Comparison of ENCODE assay signal across 10 cellular contexts in the genomic region with DNA sequence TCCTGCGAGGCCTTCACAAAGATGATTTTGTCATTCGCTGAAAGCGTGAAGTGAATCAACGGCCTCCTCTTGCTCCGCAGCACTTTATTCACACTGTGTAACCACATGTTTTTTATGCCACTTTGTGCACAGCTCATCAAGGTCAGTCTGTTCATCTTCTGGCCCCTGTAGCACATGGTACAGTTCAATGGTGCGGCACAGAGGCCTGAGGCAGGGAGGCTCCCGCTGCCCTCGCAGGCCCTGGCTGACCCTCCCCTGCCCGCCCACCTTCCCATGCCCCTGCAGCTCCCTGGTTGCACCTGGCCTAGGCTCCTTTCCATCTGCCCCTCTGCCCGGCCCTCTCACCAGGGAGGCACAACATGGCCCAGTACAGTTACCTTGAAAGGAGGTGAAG.
DNase-seq lines count a peak whose midpoint lies in the region; ATAC-seq and TF ChIP-seq lines count a peak whose summit lies in the region.
"Had no signal": no experiment of that assay in that cellular context is flagged by ENCODE, and none has a peak within 500 bp of the region (broad histone marks: within the 10 kb centered on the region; RNA-seq: fewer than 3 reads in every experiment).

No MANE protein-coding gene starts in this region.

- CTCF ChIA-PET in activated naive CD4-positive, alpha-beta T cell treated with anti-CD3 and anti-CD28 coated beads for 36 hours (lab: Charles Lee): interaction anchor here (1.0 to 1.8 kb wide), 3 partner anchors 10 to 109 kb away, joined by 3 to 7 read pairs (median 6); no protein-coding TSS in a partner anchor

- no peak overlapping the region for H3K4me3 Mint-ChIP-seq in activated naive CD4-positive, alpha-beta T cell treated with anti-CD3 and anti-CD28 coated beads for 36 hours
- H3K4me3 Mint-ChIP-seq in brain: peak overlapping the region in 4 of 5 experiments; percentile 32 to 63 (median 50)
- H3K4me3 Mint-ChIP-seq in stimulated activated effector memory CD8-positive, alpha-beta T cell treated with anti-CD3 and anti-CD28 coated beads, Interleukin-12 subunit alpha, Interleukin-12 subunit beta, amount 100 ng/mL, for 72 hours: peak overlapping the region; percentile 41

- H3K27me3 Mint-ChIP-seq in activated naive CD4-positive, alpha-beta T cell treated with anti-CD3 and anti-CD28 coated beads for 36 hours (ENCODE audit: low read depth): no peaks in the 10 kb centered on the region
- H3K27me3 Mint-ChIP-seq in brain: peaks cover 9% of the 10 kb centered on the region

- H3K4me1 Mint-ChIP-seq in activated naive CD4-positive, alpha-beta T cell treated with anti-CD3 and anti-CD28 coated beads for 36 hours (ENCODE audit: low read depth): peaks cover 51% of the 10 kb centered on the region
- H3K4me1 Mint-ChIP-seq in brain: peaks cover 68% of the 10 kb centered on the region
- H3K4me1 Mint-ChIP-seq in stimulated activated effector memory CD8-positive, alpha-beta T cell treated with anti-CD3 and anti-CD28 coated beads, Interleukin-12 subunit alpha, Interleukin-12 subunit beta, amount 100 ng/mL, for 72 hours: peaks cover 82% of the 10 kb centered on the region

- ATAC-seq in HG02981 (IDR thresholded peaks at IDR 0.05; ENCODE audit: unreplicated experiment) (peak; percentile 13), HG03175 (IDR thresholded peaks at IDR 0.05; ENCODE audit: unreplicated experiment) (no peak)
- ATAC-seq in stimulated activated effector memory CD8-positive, alpha-beta T cell treated with anti-CD3 and anti-CD28 coated beads, Interleukin-12 subunit alpha, Interleukin-12 subunit beta, amount 100 ng/mL, for 72 hours: peak; percentile 84

- intact Hi-C loops in activated naive CD4-positive, alpha-beta T cell treated with anti-CD3 and anti-CD28 coated beads for 36 hours (cut with micrococcal nuclease): loop anchor here (10.0 kb wide), 1 partner anchor 516 kb away; no protein-coding TSS in a partner anchor

- no peak for DNase-seq in activated naive CD4-positive, alpha-beta T cell treated with anti-CD3 and anti-CD28 coated beads for 36 hours
- DNase-seq in activated naive CD4-positive, alpha-beta T cell (lab: John Stamatoyannopoulos, UW): no peak
- peak in 1 of 2 donors; percentile 48 for DNase-seq in stimulated activated effector memory CD8-positive, alpha-beta T cell treated with anti-CD3 and anti-CD28 coated beads, Interleukin-12 subunit alpha, Interleukin-12 subunit beta, amount 100 ng/mL, for 72 hours (ENCODE audit: low spot score in 2 of 2)
- DNase-seq in DMS114 treated with DMSO at 0.1 percent for 48 hours (lab: John Stamatoyannopoulos, UW; ENCODE audit: unreplicated experiment) (no peak), NCI-H524 treated with DMSO at 0.1 percent for 48 hours (lab: John Stamatoyannopoulos, UW) (no peak)
- DNase-seq: heart right ventricle, midbrain had no signal

- H3K9me3 Mint-ChIP-seq in activated naive CD4-positive, alpha-beta T cell treated with anti-CD3 and anti-CD28 coated beads for 36 hours: no peaks in the 10 kb centered on the region
- H3K9me3 Mint-ChIP-seq in brain: peaks cover 0 to 3% (median 0%) of the 10 kb centered on the region in 5 experiments
- no peaks in the 10 kb centered on the region for H3K9me3 Mint-ChIP-seq in stimulated activated effector memory CD8-positive, alpha-beta T cell treated with anti-CD3 and anti-CD28 coated beads, Interleukin-12 subunit alpha, Interleukin-12 subunit beta, amount 100 ng/mL, for 72 hours

- H3K36me3 Mint-ChIP-seq in activated naive CD4-positive, alpha-beta T cell treated with anti-CD3 and anti-CD28 coated beads for 36 hours (ENCODE audit: low read depth): peaks cover 21% of the 10 kb centered on the region
- no peaks in the 10 kb centered on the region for H3K36me3 Mint-ChIP-seq in brain
- peaks cover 90% of the 10 kb centered on the region for H3K36me3 Mint-ChIP-seq in stimulated activated effector memory CD8-positive, alpha-beta T cell treated with anti-CD3 and anti-CD28 coated beads, Interleukin-12 subunit alpha, Interleukin-12 subunit beta, amount 100 ng/mL, for 72 hours

- peak overlapping the region; percentile 56 for H3K27ac Mint-ChIP-seq in activated naive CD4-positive, alpha-beta T cell treated with anti-CD3 and anti-CD28 coated beads for 36 hours
- H3K27ac Mint-ChIP-seq in brain: peak overlapping the region; percentile 80 to 97 (median 94)
- H3K27ac Mint-ChIP-seq in stimulated activated effector memory CD8-positive, alpha-beta T cell treated with anti-CD3 and anti-CD28 coated beads, Interleukin-12 subunit alpha, Interleukin-12 subunit beta, amount 100 ng/mL, for 72 hours: peak overlapping the region; percentile 94

- no peak for TF ChIP-seq CTCF in brain (conservative IDR thresholded peaks at IDR 0.05)
